8 cellular contexts compared by ENCODE assay signal in genomic region chr12:52506858-52507715, GRCh38. TPM values are rescaled to one million over a fixed set of nuclear protein-coding genes. Genes with fewer than 3 reads are reported as not detected.
DNase-seq lines count a peak whose midpoint lies in the region; ATAC-seq and TF ChIP-seq lines count a peak whose summit lies in the region.

No MANE protein-coding gene starts in this region.

- peaks cover 16 to 54% (median 26%) of the 10 kb centered on the region in 5 donors for H3K27me3 Mint-ChIP-seq in naive thymus-derived CD8-positive, alpha-beta T cell

- H3K36me3 ChIP-seq in ACC112 (ENCODE audit: insufficient read depth, low read length) = peaks cover 4% of the 10 kb centered on the region; the same call in 1 of the 2 replicates
- no peaks in the 10 kb centered on the region for H3K36me3 ChIP-seq in MG63

- no peak overlapping the region for H3K4me3 Mint-ChIP-seq in naive thymus-derived CD8-positive, alpha-beta T cell

- H2AFZ ChIP-seq in ACC112 (ENCODE audit: low read length, unreplicated experiment) = peak overlapping the region; percentile 5

- H3K27ac Mint-ChIP-seq in naive thymus-derived CD8-positive, alpha-beta T cell = no peak overlapping the region

- peaks cover 0 to 11% (median 4%) of the 10 kb centered on the region in 3 donors for H3K36me3 Mint-ChIP-seq in naive thymus-derived CD8-positive, alpha-beta T cell

- TF ChIP-seq CTCF in GM13977 (IDR thresholded peaks at IDR 0.05; ENCODE audit: extremely low read depth, insufficient read depth, missing control alignments) = peak; percentile 45

- peaks cover 0 to 8% (median 3%) of the 10 kb centered on the region in 4 donors for H3K4me1 Mint-ChIP-seq in naive thymus-derived CD8-positive, alpha-beta T cell

- DNase-seq in GM13977 (ENCODE audit: low spot score) (peak; percentile 38), OCI-M1 (lab: John Stamatoyannopoulos, UW) (peak; percentile 53), epidermal melanocyte (ENCODE audit: insufficient read length, low spot score) (peak; percentile 68), MG63 (no peak)
- DNase-seq in naive thymus-derived CD8-positive, alpha-beta T cell = peak in 3 of 10 donors; percentile 29 to 45 (median 40)

- no peaks in the 10 kb centered on the region for H3K27me3 ChIP-seq in ACC112 (ENCODE audit: insufficient read depth, low read length)
- H3K27me3 ChIP-seq in MG63 = no peaks in the 10 kb centered on the region

- no peaks in the 10 kb centered on the region for H3K79me2 ChIP-seq in ACC112 (ENCODE audit: control insufficient read depth, insufficient read depth, low read length, unreplicated experiment)

- H3K27ac ChIP-seq in ACC112 (ENCODE audit: low read depth, low read length) = no peak overlapping the region

- in situ Hi-C loops in GM13977 (cut with MboI; ENCODE audit: low pct_unique_long_range_greater_than_20kb, low sequenced_read_pairs, unreplicated experiment) = no loop called here

- H3K4me1 ChIP-seq in ACC112 (ENCODE audit: control insufficient read depth, insufficient read depth, low read length, unreplicated experiment) = peaks cover 6% of the 10 kb centered on the region

- H3K9me3 ChIP-seq in MG63 = peaks cover 12% of the 10 kb centered on the region

- H3K9me3 Mint-ChIP-seq in naive thymus-derived CD8-positive, alpha-beta T cell = peaks cover 0 to 20% (median 10%) of the 10 kb centered on the region in 9 donors

- POLR2A ChIA-PET in naive thymus-derived CD8-positive, alpha-beta T cell (lab: Charles Lee) = no interaction called here

- peak; percentile 62 to 72 for ATAC-seq in naive thymus-derived CD8-positive, alpha-beta T cell
- ATAC-seq in HG03521 (IDR thresholded peaks at IDR 0.05; ENCODE audit: unreplicated experiment) = no peak
- no peak for ATAC-seq in HG03135 (IDR thresholded peaks at IDR 0.05; ENCODE audit: unreplicated experiment)

- H3K4me3 ChIP-seq in ACC112 (ENCODE audit: low read depth, low read length) = no peak overlapping the region
- no peak overlapping the region for H3K4me3 ChIP-seq in MG63

RNA-seq across cellular contexts. Expression of gene KRT5, which starts 13.1 kb away (rescaled TPM):
- not detected for total RNA-seq in naive thymus-derived CD8-positive, alpha-beta T cell
- polyA plus RNA-seq in naive thymus-derived CD8-positive, alpha-beta T cell = not detected
- 0.23 TPM in 1 of 2 replicates, not detected in the other for total RNA-seq in MG63 (2014; rRNA removed; shearing (Covaris generic); ENCODE audit: low replicate concordance)

RNA-seq across cellular contexts. Expression of gene KRT6A, which starts 14.0 kb away (rescaled TPM):
- total RNA-seq in naive thymus-derived CD8-positive, alpha-beta T cell = not detected
- polyA plus RNA-seq in naive thymus-derived CD8-positive, alpha-beta T cell = not detected
- total RNA-seq in MG63 (2014; rRNA removed; shearing (Covaris generic); ENCODE audit: low replicate concordance) = not detected in 2 replicates

RNA-seq across cellular contexts. Expression of gene KRT6C, which starts 33.5 kb away (rescaled TPM):
- total RNA-seq in naive thymus-derived CD8-positive, alpha-beta T cell = not detected
- not detected for polyA plus RNA-seq in naive thymus-derived CD8-positive, alpha-beta T cell
- not detected in 2 replicates for total RNA-seq in MG63 (2014; rRNA removed; shearing (Covaris generic); ENCODE audit: low replicate concordance)

RNA-seq across cellular contexts. Expression of gene KRT71, which starts 45.9 kb away (rescaled TPM):
- not detected for total RNA-seq in naive thymus-derived CD8-positive, alpha-beta T cell
- polyA plus RNA-seq in naive thymus-derived CD8-positive, alpha-beta T cell = not detected
- not detected in 2 replicates for total RNA-seq in MG63 (2014; rRNA removed; shearing (Covaris generic); ENCODE audit: low replicate concordance)

RNA-seq across cellular contexts. Expression of gene KRT6B, which starts 55.1 kb away (rescaled TPM):
- total RNA-seq in naive thymus-derived CD8-positive, alpha-beta T cell = not detected
- polyA plus RNA-seq in naive thymus-derived CD8-positive, alpha-beta T cell = not detected
- total RNA-seq in MG63 (2014; rRNA removed; shearing (Covaris generic); ENCODE audit: low replicate concordance) = not detected in 2 replicates

Comparison
In these comparisons a context has a peak if more than half of its experiments do, and no peak if none do; other contexts are left out.
1. ATAC-seq: peak in naive thymus-derived CD8-positive, alpha-beta T cell (2 of 2); none in HG03521 (single experiment) and HG03135 (single experiment).